Comparison of ENCODE assay signal across 9 cellular contexts in genomic region chr12:65313704-65314317, GRCh38. TPM values are rescaled to one million over a fixed set of nuclear protein-coding genes. Genes with fewer than 3 reads are reported as not detected.
DNase-seq lines count a peak whose midpoint lies in the region; ATAC-seq and TF ChIP-seq lines count a peak whose summit lies in the region.
"Had no signal": no experiment of that assay in that cellular context is flagged by ENCODE, and none has a peak within 500 bp of the region (broad histone marks: within the 10 kb centered on the region; RNA-seq: fewer than 3 reads in every experiment).

No MANE protein-coding gene starts in this region.

- H3K4me3 ChIP-seq in adrenal gland = no peak overlapping the region

- H3K4me1 ChIP-seq in adrenal gland (replicated peaks in 1 of 2) = no peaks in the 10 kb centered on the region

- in situ Hi-C loops in Caki2 (cut with HindIII; ENCODE audit: low pct_unique_long_range_greater_than_20kb, low sequenced_read_pairs) = loop anchor here (25.0 kb wide), 1 partner anchor 798 kb away; no protein-coding TSS in a partner anchor

- no peaks in the 10 kb centered on the region for H3K27me3 ChIP-seq in adrenal gland

- H3K36me3 ChIP-seq in adrenal gland (replicated peaks in 1 of 2) = no peaks in the 10 kb centered on the region

- no peak for ATAC-seq in HG02678 (IDR thresholded peaks at IDR 0.05; ENCODE audit: unreplicated experiment)
- no peak for ATAC-seq in esophagus mucosa

- DNase-seq in Caki2 (ENCODE audit: low read depth) = peak; percentile 64
- DNase-seq in Kasumi-1 (lab: John Stamatoyannopoulos, UW) = peak; percentile 30 to 41
- DNase-seq in adrenal gland = no peak
- DNase-seq in lung microvascular endothelial cell (ENCODE audit: low read depth in 2 of 2) = peak; percentile 44 to 52
- DNase-seq in iPS-NIHi7 (ENCODE audit: extremely low spot score) = no peak
- DNase-seq in NCI-H2081 (lab: John Stamatoyannopoulos, UW) = no peak
- DNase-seq: activated T-cell treated with anti-CD3 and anti-CD28 coated beads, Interleukin-2, amount 50 U/mL, for 48 hours had no signal

- no peak overlapping the region for H3K27ac ChIP-seq in adrenal gland

- peak; percentile 16 to 51 (median 30) for TF ChIP-seq CTCF in adrenal gland (IDR thresholded peaks at IDR 0.05)

- H3K9me3 ChIP-seq in adrenal gland (replicated peaks in 1 of 3) = no peaks in the 10 kb centered on the region

- intact Hi-C loops in adrenal gland (cut with DNase I) = no loop called here

- WGBS in adrenal gland, 4 donors = 25 to 40% (median 30%) methylated on average over 2 of the region's 2 CpGs

- no peak for TF ChIP-seq POLR2A in adrenal gland (IDR thresholded peaks at IDR 0.05)

RNA-seq across cellular contexts. Expression of gene MSRB3, which starts 35.3 kb away (rescaled TPM):
- 45.4 and 47.8 TPM in 2 replicates for total RNA-seq in Caki2 (2014; rRNA removed; shearing (Covaris generic); ENCODE audit: low replicate concordance)
- total RNA-seq in adrenal gland (10 to 100 TPM in 5 of 8 donors, 1 to 10 TPM in 3; 5.5 to 17.0 (median 11.3) TPM), lung microvascular endothelial cell (33.8 and 44.2 TPM in 2 replicates), esophagus mucosa (3.6 TPM)
- 1 to 10 TPM; 7.2 to 9.0 (median 7.9) TPM for polyA plus RNA-seq in adrenal gland

Comparison
In these comparisons a context has a peak if more than half of its experiments do, and no peak if none do; other contexts are left out.
1. DNase-seq: peak in Caki2 (single experiment), Kasumi-1 (2 of 2) and lung microvascular endothelial cell (2 of 2); none in adrenal gland (0 of 7), iPS-NIHi7 (single experiment) and NCI-H2081 (0 of 2).